Comparison of ENCODE assay signal across 1 cellular context in genomic region chr14:67514650-67515385, GRCh38.
TF ChIP-seq lines count a peak whose summit lies in the region.

No MANE protein-coding gene starts in this region.

TF ChIP-seq in GM12878, 131 proteins besides CTCF, POLR2A, EP300 and RAD21 (continued from another document):
- TF ChIP-seq REST (IDR thresholded peaks at IDR 0.05; ENCODE audit: low read depth, low read length) (no peak), IKZF1 (conservative IDR thresholded peaks at IDR 0.05) (peak; percentile 54; the same call in 1 of the 2 replicates), CEBPB (IDR thresholded peaks at IDR 0.05; ENCODE audit: borderline replicate concordance in 1 of 2, low read depth in 2 of 2, low read length in 2 of 2) (no peak), FOS (IDR thresholded peaks at IDR 0.05; ENCODE audit: borderline replicate concordance, extremely low read depth, insufficient read length) (no peak), SUZ12 (IDR thresholded peaks at IDR 0.05; ENCODE audit: unreplicated experiment) (peak; percentile 48), MXI1 (IDR thresholded peaks at IDR 0.05; ENCODE audit: low read depth, low read length) (no peak), SIN3A (IDR thresholded peaks at IDR 0.05; ENCODE audit: low read depth, low read length) (no peak), ASH2L (IDR thresholded peaks at IDR 0.05; ENCODE audit: borderline replicate concordance, low read depth) (no peak), FOXM1 (IDR thresholded peaks at IDR 0.05; ENCODE audit: low read depth, low read length) (no peak), ZNF207 (IDR thresholded peaks at IDR 0.05; ENCODE audit: borderline replicate concordance) (no peak), ZSCAN29 (IDR thresholded peaks at IDR 0.05) (no peak), ZNF384 (IDR thresholded peaks at IDR 0.05; ENCODE audit: borderline replicate concordance, low read depth, low read length) (no peak), EED (IDR thresholded peaks at IDR 0.05; ENCODE audit: low read depth) (0 out of 2 replicates have a peak, but pooled peaks have one; percentile 25), IKZF2 (IDR thresholded peaks at IDR 0.05) (no peak), SPI1 (IDR thresholded peaks at IDR 0.05; ENCODE audit: borderline replicate concordance, insufficient read depth, low read depth, low read length) (no peak; the same call in 1 of the 2 replicates)
- TF ChIP-seq, protein P1, sequence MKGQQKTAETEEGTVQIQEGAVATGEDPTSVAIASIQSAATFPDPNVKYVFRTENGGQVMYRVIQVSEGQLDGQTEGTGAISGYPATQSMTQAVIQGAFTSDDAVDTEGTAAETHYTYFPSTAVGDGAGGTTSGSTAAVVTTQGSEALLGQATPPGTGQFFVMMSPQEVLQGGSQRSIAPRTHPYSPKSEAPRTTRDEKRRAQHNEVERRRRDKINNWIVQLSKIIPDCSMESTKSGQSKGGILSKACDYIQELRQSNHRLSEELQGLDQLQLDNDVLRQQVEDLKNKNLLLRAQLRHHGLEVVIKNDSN (IDR thresholded peaks at IDR 0.05; ENCODE audit: borderline replicate concordance, extremely low read length, insufficient read depth, low read depth, low read length), result no peak
- TF ChIP-seq, protein P2, sequence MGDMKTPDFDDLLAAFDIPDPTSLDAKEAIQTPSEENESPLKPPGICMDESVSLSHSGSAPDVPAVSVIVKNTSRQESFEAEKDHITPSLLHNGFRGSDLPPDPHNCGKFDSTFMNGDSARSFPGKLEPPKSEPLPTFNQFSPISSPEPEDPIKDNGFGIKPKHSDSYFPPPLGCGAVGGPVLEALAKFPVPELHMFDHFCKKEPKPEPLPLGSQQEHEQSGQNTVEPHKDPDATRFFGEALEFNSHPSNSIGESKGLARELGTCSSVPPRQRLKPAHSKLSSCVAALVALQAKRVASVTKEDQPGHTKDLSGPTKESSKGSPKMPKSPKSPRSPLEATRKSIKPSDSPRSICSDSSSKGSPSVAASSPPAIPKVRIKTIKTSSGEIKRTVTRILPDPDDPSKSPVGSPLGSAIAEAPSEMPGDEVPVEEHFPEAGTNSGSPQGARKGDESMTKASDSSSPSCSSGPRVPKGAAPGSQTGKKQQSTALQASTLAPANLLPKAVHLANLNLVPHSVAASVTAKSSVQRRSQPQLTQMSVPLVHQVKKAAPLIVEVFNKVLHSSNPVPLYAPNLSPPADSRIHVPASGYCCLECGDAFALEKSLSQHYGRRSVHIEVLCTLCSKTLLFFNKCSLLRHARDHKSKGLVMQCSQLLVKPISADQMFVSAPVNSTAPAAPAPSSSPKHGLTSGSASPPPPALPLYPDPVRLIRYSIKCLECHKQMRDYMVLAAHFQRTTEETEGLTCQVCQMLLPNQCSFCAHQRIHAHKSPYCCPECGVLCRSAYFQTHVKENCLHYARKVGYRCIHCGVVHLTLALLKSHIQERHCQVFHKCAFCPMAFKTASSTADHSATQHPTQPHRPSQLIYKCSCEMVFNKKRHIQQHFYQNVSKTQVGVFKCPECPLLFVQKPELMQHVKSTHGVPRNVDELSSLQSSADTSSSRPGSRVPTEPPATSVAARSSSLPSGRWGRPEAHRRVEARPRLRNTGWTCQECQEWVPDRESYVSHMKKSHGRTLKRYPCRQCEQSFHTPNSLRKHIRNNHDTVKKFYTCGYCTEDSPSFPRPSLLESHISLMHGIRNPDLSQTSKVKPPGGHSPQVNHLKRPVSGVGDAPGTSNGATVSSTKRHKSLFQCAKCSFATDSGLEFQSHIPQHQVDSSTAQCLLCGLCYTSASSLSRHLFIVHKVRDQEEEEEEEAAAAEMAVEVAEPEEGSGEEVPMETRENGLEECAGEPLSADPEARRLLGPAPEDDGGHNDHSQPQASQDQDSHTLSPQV (IDR thresholded peaks at IDR 0.05), result no peak
- TF ChIP-seq, protein P3, sequence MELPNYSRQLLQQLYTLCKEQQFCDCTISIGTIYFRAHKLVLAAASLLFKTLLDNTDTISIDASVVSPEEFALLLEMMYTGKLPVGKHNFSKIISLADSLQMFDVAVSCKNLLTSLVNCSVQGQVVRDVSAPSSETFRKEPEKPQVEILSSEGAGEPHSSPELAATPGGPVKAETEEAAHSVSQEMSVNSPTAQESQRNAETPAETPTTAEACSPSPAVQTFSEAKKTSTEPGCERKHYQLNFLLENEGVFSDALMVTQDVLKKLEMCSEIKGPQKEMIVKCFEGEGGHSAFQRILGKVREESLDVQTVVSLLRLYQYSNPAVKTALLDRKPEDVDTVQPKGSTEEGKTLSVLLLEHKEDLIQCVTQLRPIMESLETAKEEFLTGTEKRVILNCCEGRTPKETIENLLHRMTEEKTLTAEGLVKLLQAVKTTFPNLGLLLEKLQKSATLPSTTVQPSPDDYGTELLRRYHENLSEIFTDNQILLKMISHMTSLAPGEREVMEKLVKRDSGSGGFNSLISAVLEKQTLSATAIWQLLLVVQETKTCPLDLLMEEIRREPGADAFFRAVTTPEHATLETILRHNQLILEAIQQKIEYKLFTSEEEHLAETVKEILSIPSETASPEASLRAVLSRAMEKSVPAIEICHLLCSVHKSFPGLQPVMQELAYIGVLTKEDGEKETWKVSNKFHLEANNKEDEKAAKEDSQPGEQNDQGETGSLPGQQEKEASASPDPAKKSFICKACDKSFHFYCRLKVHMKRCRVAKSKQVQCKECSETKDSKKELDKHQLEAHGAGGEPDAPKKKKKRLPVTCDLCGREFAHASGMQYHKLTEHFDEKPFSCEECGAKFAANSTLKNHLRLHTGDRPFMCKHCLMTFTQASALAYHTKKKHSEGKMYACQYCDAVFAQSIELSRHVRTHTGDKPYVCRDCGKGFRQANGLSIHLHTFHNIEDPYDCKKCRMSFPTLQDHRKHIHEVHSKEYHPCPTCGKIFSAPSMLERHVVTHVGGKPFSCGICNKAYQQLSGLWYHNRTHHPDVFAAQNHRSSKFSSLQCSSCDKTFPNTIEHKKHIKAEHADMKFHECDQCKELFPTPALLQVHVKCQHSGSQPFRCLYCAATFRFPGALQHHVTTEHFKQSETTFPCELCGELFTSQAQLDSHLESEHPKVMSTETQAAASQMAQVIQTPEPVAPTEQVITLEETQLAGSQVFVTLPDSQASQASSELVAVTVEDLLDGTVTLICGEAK (IDR thresholded peaks at IDR 0.05; ENCODE audit: borderline replicate concordance), result no peak
- TF ChIP-seq, protein P4, sequence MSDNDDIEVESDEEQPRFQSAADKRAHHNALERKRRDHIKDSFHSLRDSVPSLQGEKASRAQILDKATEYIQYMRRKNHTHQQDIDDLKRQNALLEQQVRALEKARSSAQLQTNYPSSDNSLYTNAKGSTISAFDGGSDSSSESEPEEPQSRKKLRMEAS (IDR thresholded peaks at IDR 0.05; ENCODE audit: low read depth, low read length), result no peak
- TF ChIP-seq, protein P5, sequence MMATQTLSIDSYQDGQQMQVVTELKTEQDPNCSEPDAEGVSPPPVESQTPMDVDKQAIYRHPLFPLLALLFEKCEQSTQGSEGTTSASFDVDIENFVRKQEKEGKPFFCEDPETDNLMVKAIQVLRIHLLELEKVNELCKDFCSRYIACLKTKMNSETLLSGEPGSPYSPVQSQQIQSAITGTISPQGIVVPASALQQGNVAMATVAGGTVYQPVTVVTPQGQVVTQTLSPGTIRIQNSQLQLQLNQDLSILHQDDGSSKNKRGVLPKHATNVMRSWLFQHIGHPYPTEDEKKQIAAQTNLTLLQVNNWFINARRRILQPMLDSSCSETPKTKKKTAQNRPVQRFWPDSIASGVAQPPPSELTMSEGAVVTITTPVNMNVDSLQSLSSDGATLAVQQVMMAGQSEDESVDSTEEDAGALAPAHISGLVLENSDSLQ (IDR thresholded peaks at IDR 0.05), result no peak
